ENCODE assay signal across 1 cellular context in the genomic region with DNA sequence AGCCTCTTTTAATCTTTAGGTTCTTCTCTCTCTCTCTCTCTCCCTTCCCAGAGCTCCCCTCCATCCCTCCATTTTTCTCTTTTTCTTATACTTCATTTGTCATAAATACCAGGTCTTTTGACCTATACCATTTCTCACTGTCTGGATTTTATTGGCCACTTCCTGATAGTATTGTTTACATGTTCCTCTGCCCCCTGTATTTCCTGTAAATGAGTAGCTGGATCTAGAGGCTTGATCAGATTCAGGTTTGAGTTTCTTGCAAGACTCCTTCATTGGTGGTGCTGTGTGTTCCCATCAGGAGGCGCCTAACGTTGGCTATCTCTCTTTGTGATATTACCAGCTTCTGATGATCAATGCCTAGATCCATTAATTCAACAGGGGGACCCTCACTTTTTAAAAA.
TF ChIP-seq lines count a peak whose summit lies in the region.

No MANE protein-coding gene starts in this region.

TF ChIP-seq in HCT116, 20 proteins besides CTCF, POLR2A, EP300 and RAD21 (continued from another document):
- TF ChIP-seq, protein P1, sequence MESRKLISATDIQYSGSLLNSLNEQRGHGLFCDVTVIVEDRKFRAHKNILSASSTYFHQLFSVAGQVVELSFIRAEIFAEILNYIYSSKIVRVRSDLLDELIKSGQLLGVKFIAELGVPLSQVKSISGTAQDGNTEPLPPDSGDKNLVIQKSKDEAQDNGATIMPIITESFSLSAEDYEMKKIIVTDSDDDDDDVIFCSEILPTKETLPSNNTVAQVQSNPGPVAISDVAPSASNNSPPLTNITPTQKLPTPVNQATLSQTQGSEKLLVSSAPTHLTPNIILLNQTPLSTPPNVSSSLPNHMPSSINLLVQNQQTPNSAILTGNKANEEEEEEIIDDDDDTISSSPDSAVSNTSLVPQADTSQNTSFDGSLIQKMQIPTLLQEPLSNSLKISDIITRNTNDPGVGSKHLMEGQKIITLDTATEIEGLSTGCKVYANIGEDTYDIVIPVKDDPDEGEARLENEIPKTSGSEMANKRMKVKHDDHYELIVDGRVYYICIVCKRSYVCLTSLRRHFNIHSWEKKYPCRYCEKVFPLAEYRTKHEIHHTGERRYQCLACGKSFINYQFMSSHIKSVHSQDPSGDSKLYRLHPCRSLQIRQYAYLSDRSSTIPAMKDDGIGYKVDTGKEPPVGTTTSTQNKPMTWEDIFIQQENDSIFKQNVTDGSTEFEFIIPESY (IDR thresholded peaks at IDR 0.05; ENCODE audit: extremely low read depth, insufficient replicate concordance, low read length): no peak
- TF ChIP-seq SP1 (IDR thresholded peaks at IDR 0.05; ENCODE audit: low read depth) (no peak), JUND (IDR thresholded peaks at IDR 0.05) (no peak), FOSL1 (IDR thresholded peaks at IDR 0.05; ENCODE audit: low read depth) (no peak), POLR2AphosphoS5 (IDR thresholded peaks at IDR 0.05; ENCODE audit: low read depth, low read length) (no peak), CEBPB (IDR thresholded peaks at IDR 0.05; ENCODE audit: low read depth) (no peak), SRF (IDR thresholded peaks at IDR 0.05; ENCODE audit: low read depth) (no peak), CBX3 (IDR thresholded peaks at IDR 0.05; ENCODE audit: low read depth) (no peak), EZH2phosphoT487 (IDR thresholded peaks at IDR 0.05; ENCODE audit: borderline replicate concordance) (no peak)
- TF ChIP-seq, protein P2, sequence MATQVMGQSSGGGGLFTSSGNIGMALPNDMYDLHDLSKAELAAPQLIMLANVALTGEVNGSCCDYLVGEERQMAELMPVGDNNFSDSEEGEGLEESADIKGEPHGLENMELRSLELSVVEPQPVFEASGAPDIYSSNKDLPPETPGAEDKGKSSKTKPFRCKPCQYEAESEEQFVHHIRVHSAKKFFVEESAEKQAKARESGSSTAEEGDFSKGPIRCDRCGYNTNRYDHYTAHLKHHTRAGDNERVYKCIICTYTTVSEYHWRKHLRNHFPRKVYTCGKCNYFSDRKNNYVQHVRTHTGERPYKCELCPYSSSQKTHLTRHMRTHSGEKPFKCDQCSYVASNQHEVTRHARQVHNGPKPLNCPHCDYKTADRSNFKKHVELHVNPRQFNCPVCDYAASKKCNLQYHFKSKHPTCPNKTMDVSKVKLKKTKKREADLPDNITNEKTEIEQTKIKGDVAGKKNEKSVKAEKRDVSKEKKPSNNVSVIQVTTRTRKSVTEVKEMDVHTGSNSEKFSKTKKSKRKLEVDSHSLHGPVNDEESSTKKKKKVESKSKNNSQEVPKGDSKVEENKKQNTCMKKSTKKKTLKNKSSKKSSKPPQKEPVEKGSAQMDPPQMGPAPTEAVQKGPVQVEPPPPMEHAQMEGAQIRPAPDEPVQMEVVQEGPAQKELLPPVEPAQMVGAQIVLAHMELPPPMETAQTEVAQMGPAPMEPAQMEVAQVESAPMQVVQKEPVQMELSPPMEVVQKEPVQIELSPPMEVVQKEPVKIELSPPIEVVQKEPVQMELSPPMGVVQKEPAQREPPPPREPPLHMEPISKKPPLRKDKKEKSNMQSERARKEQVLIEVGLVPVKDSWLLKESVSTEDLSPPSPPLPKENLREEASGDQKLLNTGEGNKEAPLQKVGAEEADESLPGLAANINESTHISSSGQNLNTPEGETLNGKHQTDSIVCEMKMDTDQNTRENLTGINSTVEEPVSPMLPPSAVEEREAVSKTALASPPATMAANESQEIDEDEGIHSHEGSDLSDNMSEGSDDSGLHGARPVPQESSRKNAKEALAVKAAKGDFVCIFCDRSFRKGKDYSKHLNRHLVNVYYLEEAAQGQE (IDR thresholded peaks at IDR 0.05; ENCODE audit: low read depth): no peak
